9 cellular contexts compared by ENCODE assay signal in genomic region chr11:64649304-64649703, GRCh38. TPM values are rescaled to one million over a fixed set of nuclear protein-coding genes. Genes with fewer than 3 reads are reported as not detected.
DNase-seq lines count a peak whose midpoint lies in the region; ATAC-seq, FAIRE-seq and TF ChIP-seq lines count a peak whose summit lies in the region.
"Had no signal": no experiment of that assay in that cellular context is flagged by ENCODE, and none has a peak within 500 bp of the region (broad histone marks: within the 10 kb centered on the region; RNA-seq: fewer than 3 reads in every experiment).

No MANE protein-coding gene starts in this region.

- no peak overlapping the region for H2AFZ ChIP-seq in SK-N-SH (ENCODE audit: low read depth)
- no peak overlapping the region for H2AFZ ChIP-seq in smooth muscle cell (ENCODE audit: low read depth)

- H4K20me1 ChIP-seq in SK-N-SH (ENCODE audit: insufficient read depth) (no peaks in the 10 kb centered on the region), smooth muscle cell (ENCODE audit: low read depth) (no peaks in the 10 kb centered on the region)

- CTCF ChIA-PET in SK-N-SH (lab: Yijun Ruan, JAX), result interaction anchor here (0.7 to 8.6 kb wide), 33 partner anchors 11 to 331 kb away, joined by 3 to 121 read pairs (median 5); partner anchors contain the start of gene PRDX5

- TF ChIP-seq RAD21 in SK-N-SH (IDR thresholded peaks at IDR 0.05; ENCODE audit: low read length), result peak; percentile 82

- H3K9me3 ChIP-seq in SK-N-SH (no peaks in the 10 kb centered on the region), smooth muscle cell (replicated peaks; ENCODE audit: low read depth) (no peaks in the 10 kb centered on the region)

- no peak overlapping the region for H3K4me2 ChIP-seq in SK-N-SH
- no peak overlapping the region for H3K4me2 ChIP-seq in smooth muscle cell

- no peaks in the 10 kb centered on the region for H3K36me3 ChIP-seq in SK-N-SH (replicated peaks in 1 of 2; ENCODE audit: control insufficient read depth in 1 of 2, insufficient read depth in 2 of 2, low read length in 1 of 2)
- H3K36me3 ChIP-seq in smooth muscle cell (ENCODE audit: low read depth), result no peaks in the 10 kb centered on the region

- no peak for ATAC-seq in SK-N-SH treated with all-trans-retinoic acid at 6 μM for 48 hours

- no peaks in the 10 kb centered on the region for H3K79me2 ChIP-seq in SK-N-SH (ENCODE audit: insufficient read depth)
- H3K79me2 ChIP-seq in smooth muscle cell (ENCODE audit: low read depth), result no peaks in the 10 kb centered on the region

- POLR2A ChIA-PET in SK-N-SH (lab: Yijun Ruan, JAX), result no interaction called here

- H3K4me3 ChIP-seq in SK-N-SH (ENCODE audit: low read depth in 2 of 2, low read length in 1 of 2), result no peak overlapping the region
- H3K4me3 ChIP-seq in epithelial cell of esophagus (ENCODE audit: low read length), result no peak overlapping the region
- H3K4me3 ChIP-seq in smooth muscle cell, result no peak overlapping the region

- DNase-seq in SK-N-SH (peak; percentile 71), NCI-H748 treated with DMSO at 0.1 percent for 48 hours (lab: John Stamatoyannopoulos, UW) (peak; percentile 16), epithelial cell of esophagus (ENCODE audit: low read depth) (peak; percentile 30), smooth muscle cell (lab: John Stamatoyannopoulos, UW; ENCODE audit: unreplicated experiment) (no peak), RCC 7860 (ENCODE audit: low spot score) (no peak), HK-2 (ENCODE audit: unreplicated experiment) (no peak)
- DNase-seq in activated CD4-positive, alpha-beta T cell treated with anti-CD3 and anti-CD28 coated beads for 1 hour, result no peak
- DNase-seq: NCI-H510A had no signal

- no peak for FAIRE-seq in RCC 7860 (lab: Jason Lieb, UNC)

- H3K9ac ChIP-seq in SK-N-SH (no peak overlapping the region), smooth muscle cell (ENCODE audit: low read depth) (no peak overlapping the region)

- no peaks in the 10 kb centered on the region for H3F3A ChIP-seq in SK-N-SH (replicated peaks; ENCODE audit: insufficient read depth)
- H3F3A ChIP-seq in smooth muscle cell (ENCODE audit: low read depth), result no peaks in the 10 kb centered on the region

- TF ChIP-seq CTCF in SK-N-SH (IDR thresholded peaks at IDR 0.05), result peak; percentile 50
- peak; percentile 64 for TF ChIP-seq CTCF in epithelial cell of esophagus (IDR thresholded peaks at IDR 0.05; ENCODE audit: insufficient read depth, low read depth, low read length, missing control alignments)
- peak; percentile 48 for TF ChIP-seq CTCF in smooth muscle cell (IDR thresholded peaks at IDR 0.05; ENCODE audit: borderline replicate concordance, insufficient read depth, poor library complexity, severe bottlenecking)

- TF ChIP-seq EP300 in SK-N-SH (IDR thresholded peaks at IDR 0.05; ENCODE audit: borderline replicate concordance in 1 of 2, low read depth in 1 of 2, low read length in 1 of 2), result no peak

- no peaks in the 10 kb centered on the region for H3K9me2 ChIP-seq in SK-N-SH

- H3K27ac ChIP-seq in SK-N-SH (ENCODE audit: low read depth in 2 of 2, low read length in 1 of 2) (no peak overlapping the region), smooth muscle cell (ENCODE audit: low read depth) (no peak overlapping the region)

- 32% methylated on average over 6 of the region's 6 CpGs for WGBS in SK-N-SH (ENCODE audit: low lambda C conversion rate)
- 22% methylated on average over 6 of the region's 6 CpGs for WGBS in smooth muscle cell (ENCODE audit: low lambda C conversion rate)

- H3K4me1 ChIP-seq in SK-N-SH (ENCODE audit: control insufficient read depth in 1 of 2, insufficient read depth in 2 of 2, low read depth in 1 of 2, low read length in 1 of 2) (peaks cover 0 to 18% of the 10 kb centered on the region in 2 experiments; a peak in 1 of 4 replicates), smooth muscle cell (ENCODE audit: low read depth) (peaks cover 4% of the 10 kb centered on the region)

- H3K27me3 ChIP-seq in SK-N-SH (ENCODE audit: insufficient read depth) (peaks cover 13% of the 10 kb centered on the region; the same call in 1 of the 2 replicates), smooth muscle cell (ENCODE audit: low read depth) (peaks cover 25% of the 10 kb centered on the region)

TF ChIP-seq in SK-N-SH, 30 proteins besides CTCF, POLR2A, EP300 and RAD21:
- TF ChIP-seq SMC3 (IDR thresholded peaks at IDR 0.05; ENCODE audit: low read depth, low read length) (peak; percentile 53; the same call in 1 of the 2 replicates), MAX (IDR thresholded peaks at IDR 0.05; ENCODE audit: low read depth) (no peak), NRF1 (IDR thresholded peaks at IDR 0.05; ENCODE audit: low read depth, low read length) (no peak)

TF ChIP-seq in SK-N-SH treated with all-trans-retinoic acid at 6 μM for 48 hours, 23 proteins besides CTCF, POLR2A, EP300 and RAD21:
- no peak for TF ChIP-seq RARB (CRISPR knock-in tag; IDR thresholded peaks at IDR 0.05)
- no peak for TF ChIP-seq GLIS3 (CRISPR knock-in tag; IDR thresholded peaks at IDR 0.05)
- TF ChIP-seq BACH2 (CRISPR knock-in tag; IDR thresholded peaks at IDR 0.05; ENCODE audit: borderline replicate concordance), result no peak
- no peak for TF ChIP-seq PATZ1 (CRISPR knock-in tag; IDR thresholded peaks at IDR 0.05; ENCODE audit: borderline replicate concordance)
TF ChIP-seq in SK-N-SH treated with all-trans-retinoic acid at 6 μM for 48 hours: peak in this region for 0.

RNA-seq across cellular contexts. Expression of gene SLC22A12, which starts 58.3 kb away (rescaled TPM):
- not detected in 2 replicates for polyA plus RNA-seq in SK-N-SH (2012; rRNA removed)
- not detected in 2 replicates for polyA plus RNA-seq in SK-N-SH (2012; cell fraction: cytosol; rRNA removed)
- polyA plus RNA-seq in SK-N-SH (2012; cell fraction: nucleus; rRNA removed), result not detected in 2 replicates
- not detected in 2 replicates for total RNA-seq in smooth muscle cell
- not detected in 2 replicates for polyA plus RNA-seq in smooth muscle cell

Comparison
In these comparisons a context has a peak if more than half of its experiments do, and no peak if none do; other contexts are left out.
1. DNase-seq: peak in SK-N-SH (single experiment), NCI-H748 treated with DMSO at 0.1 percent for 48 hours (single experiment) and epithelial cell of esophagus (single experiment); none in smooth muscle cell (single experiment), RCC 7860 (single experiment), HK-2 (single experiment) and activated CD4-positive, alpha-beta T cell treated with anti-CD3 and anti-CD28 coated beads for 1 hour (single experiment).
2. Peak in every context shown above with its lines, with median percentiles within 50 percentile points of each other: CTCF ChIP-seq.